In genomic region chr3:108219336-108219735, GRCh38 we compare ENCODE assay signal across 15 cellular contexts. TPM values are rescaled to one million over a fixed set of nuclear protein-coding genes. Genes with fewer than 3 reads are reported as not detected.
DNase-seq lines count a peak whose midpoint lies in the region; ATAC-seq, FAIRE-seq and TF ChIP-seq lines count a peak whose summit lies in the region.
"Had no signal": no experiment of that assay in that cellular context is flagged by ENCODE, and none has a peak within 500 bp of the region (broad histone marks: within the 10 kb centered on the region; RNA-seq: fewer than 3 reads in every experiment).

No MANE protein-coding gene starts in this region.

- H3K4me1 Mint-ChIP-seq in neural crest cell: peaks cover 51% of the 10 kb centered on the region

- peak overlapping the region; percentile 82 for H3K4me2 ChIP-seq in SU-DHL-6 (ENCODE audit: low read depth, low read length, poor library complexity, severe bottlenecking)

- peak; percentile 26 for ATAC-seq in GM18502 (IDR thresholded peaks at IDR 0.05; ENCODE audit: poor library complexity, unreplicated experiment)
- peak; percentile 20 for ATAC-seq in HG02678 (IDR thresholded peaks at IDR 0.05; ENCODE audit: unreplicated experiment)
- ATAC-seq in GM19395 (IDR thresholded peaks at IDR 0.05; ENCODE audit: unreplicated experiment): no peak
- ATAC-seq: K562, left ventricle myocardium superior had no signal

- H3K27me3 Mint-ChIP-seq in neural crest cell (ENCODE audit: low read depth): no peaks in the 10 kb centered on the region

- H3K9me3 Mint-ChIP-seq in neural crest cell: no peaks in the 10 kb centered on the region
- H3K9me3 Mint-ChIP-seq: endodermal cell; T-helper 2 cell treated with Interferon-gamma antibody and Interleukin-4, amounts not matched to agents 5 μg/mL and 100 μg/mL, for 36 hours had no signal

- peaks cover 17% of the 10 kb centered on the region for H3F3A ChIP-seq in SU-DHL-6 (ENCODE audit: insufficient read depth)

- TF ChIP-seq CTCF in SU-DHL-6 (IDR thresholded peaks at IDR 0.05; ENCODE audit: insufficient read depth, low read length, poor library complexity, severe bottlenecking): no peak
- TF ChIP-seq CTCF in neural crest cell (conservative IDR thresholded peaks at IDR 0.05): no peak
- no peak for TF ChIP-seq CTCF in kidney (IDR thresholded peaks at IDR 0.05; ENCODE audit: borderline replicate concordance, extremely low read depth, insufficient read depth)
- no peak for TF ChIP-seq CTCF in lower leg skin (IDR thresholded peaks at IDR 0.05)

- FAIRE-seq in kidney (lab: Jason Lieb, UNC): no peak
- FAIRE-seq: K562 had no signal

- H3K9me3 ChIP-seq in SU-DHL-6 (ENCODE audit: insufficient read depth, low read length) (no peaks in the 10 kb centered on the region), kidney (ENCODE audit: control insufficient read depth in 1 of 2, low read length in 2 of 2) (no peaks in the 10 kb centered on the region)

- peak overlapping the region; percentile 13 for H3K4me3 Mint-ChIP-seq in neural crest cell
- H3K4me3 Mint-ChIP-seq: endodermal cell; T-helper 2 cell treated with Interferon-gamma antibody and Interleukin-4, amounts not matched to agents 5 μg/mL and 100 μg/mL, for 36 hours had no signal

- peaks cover 7% of the 10 kb centered on the region for H3K36me3 Mint-ChIP-seq in neural crest cell (ENCODE audit: low read depth)

- H3K27me3 ChIP-seq in SU-DHL-6 (ENCODE audit: low read length): no peaks in the 10 kb centered on the region

- H3K9ac ChIP-seq in SU-DHL-6 (ENCODE audit: low read length): peak overlapping the region; percentile 27
- H3K9ac ChIP-seq in kidney (ENCODE audit: low read length in 2 of 2): no peak overlapping the region

- DNase-seq in neural crest cell (ENCODE audit: low read depth, low spot score): no peak
- DNase-seq in MV-4-11 (lab: John Stamatoyannopoulos, UW): no peak
- no peak for DNase-seq in kidney
- DNase-seq in lower leg skin (ENCODE audit: low spot score in 2 of 2): no peak
- DNase-seq: aorta, endodermal cell, head of caudate nucleus, left ventricle myocardium superior, OCI-M1 had no signal

- H2AFZ ChIP-seq in SU-DHL-6 (ENCODE audit: low read depth, low read length, severe bottlenecking): peak overlapping the region; percentile 90

- H3K4me1 ChIP-seq in kidney (ENCODE audit: control insufficient read depth in 1 of 2, insufficient read depth in 1 of 2, low read depth in 1 of 2, low read length in 2 of 2): peaks cover 6 to 10% of the 10 kb centered on the region in 2 donors

- H3K9me2 ChIP-seq in SU-DHL-6 (replicated peaks; ENCODE audit: insufficient read depth, low read length): no peaks in the 10 kb centered on the region

- H3K36me3 ChIP-seq in SU-DHL-6 (ENCODE audit: low read length) (peaks cover 7% of the 10 kb centered on the region), kidney (ENCODE audit: control insufficient read depth in 1 of 2, insufficient read depth in 2 of 2, low read length in 2 of 2) (no peaks in the 10 kb centered on the region)

- 79 to 83% methylated on average over 9 of the region's 9 CpGs for WGBS in lower leg skin, 2 donors

- peak overlapping the region; percentile 34 for H3K4me3 ChIP-seq in SU-DHL-6 (ENCODE audit: insufficient read depth, low read length, poor library complexity, severe bottlenecking)
- H3K4me3 ChIP-seq in kidney (ENCODE audit: low read length in 2 of 2): no peak overlapping the region
- no peak overlapping the region for H3K4me3 ChIP-seq in lower leg skin (ENCODE audit: low read depth, poor library complexity, severe bottlenecking)
- H3K4me3 ChIP-seq: K562 had no signal

- H4K20me1 ChIP-seq in SU-DHL-6 (ENCODE audit: low read depth, low read length): no peaks in the 10 kb centered on the region

- no peak for TF ChIP-seq POLR2A in lower leg skin (IDR thresholded peaks at IDR 0.05)

- H3K27ac ChIP-seq in SU-DHL-6 (ENCODE audit: low read depth, low read length) (peak overlapping the region; percentile 54), kidney (ENCODE audit: low read depth in 2 of 2, low read length in 2 of 2) (no peak overlapping the region)

- intact Hi-C loops in kidney (cut with DNase I): no loop called here
- intact Hi-C loops in lower leg skin (cut with DNase I; ENCODE audit: low total_unique reads): no loop called here

- H3K79me2 ChIP-seq in SU-DHL-6 (ENCODE audit: insufficient read depth, low read length): no peaks in the 10 kb centered on the region

- H3K27ac Mint-ChIP-seq in neural crest cell (ENCODE audit: unreplicated experiment): no peak overlapping the region
- H3K27ac Mint-ChIP-seq: endodermal cell; T-helper 2 cell treated with Interferon-gamma antibody and Interleukin-4, amounts not matched to agents 5 μg/mL and 100 μg/mL, for 36 hours had no signal

RNA-seq across cellular contexts. Expression of gene IFT57, which starts 2.9 kb away (rescaled TPM):
- total RNA-seq in neural crest cell (47.6 and 53.4 TPM in 2 replicates), kidney (70.4 TPM), lower leg skin (10 to 100 TPM; 22.4 to 35.8 (median 28.1) TPM)
- 64.0 TPM for polyA plus RNA-seq in kidney (ENCODE audit: insufficient read depth, low read depth, low replicate concordance)
